Comparison of ENCODE assay signal across 8 cellular contexts in genomic region chr16:9134739-9135138, GRCh38. TPM values are rescaled to one million over a fixed set of nuclear protein-coding genes. Genes with fewer than 3 reads are reported as not detected.
DNase-seq lines count a peak whose midpoint lies in the region; ATAC-seq, FAIRE-seq and TF ChIP-seq lines count a peak whose summit lies in the region.

No MANE protein-coding gene starts in this region.

- H3K4me3 ChIP-seq in AG04449 (ENCODE audit: low read depth, low read length), result no peak overlapping the region
- H3K4me3 ChIP-seq in fibroblast of mammary gland (ENCODE audit: control insufficient read depth, low read depth, low read length), result no peak overlapping the region

- POLR2A ChIA-PET in AG04449 (lab: Yijun Ruan, JAX), result interaction anchor here (0.6 kb wide), 1 partner anchor 35 kb away, joined by 3 read pairs; no protein-coding TSS in a partner anchor

- no peak overlapping the region for H3K4me3 Mint-ChIP-seq in osteocyte (ENCODE audit: unreplicated experiment)

- in situ Hi-C loops in GM13977 (cut with MboI; ENCODE audit: low pct_unique_long_range_greater_than_20kb, low sequenced_read_pairs, unreplicated experiment), result loop anchor here (25.0 kb wide), 2 partner anchors 472 to 572 kb away; partner anchors contain the start of gene ABAT

- no peaks in the 10 kb centered on the region for H3K36me3 Mint-ChIP-seq in osteocyte (ENCODE audit: unreplicated experiment)

- FAIRE-seq in urothelium cell line (lab: Jason Lieb, UNC), result no peak

- DNase-seq in AG04449 (ENCODE audit: low read depth, low spot score), result no peak
- peak; percentile 59 for DNase-seq in GM13977 (ENCODE audit: low spot score)
- peak; percentile 48 for DNase-seq in NOMO-1 treated with DMSO at 0.1 percent for 48 hours (lab: John Stamatoyannopoulos, UW; ENCODE audit: unreplicated experiment)
- peak; percentile 55 for DNase-seq in activated T-cell treated with anti-CD3 and anti-CD28 coated beads for 4 hours
- DNase-seq in fibroblast of mammary gland (ENCODE audit: low read depth), result peak; percentile 51
- no peak for DNase-seq in osteocyte (ENCODE audit: extremely low spot score, unreplicated experiment)
- DNase-seq in urothelium cell line (ENCODE audit: low spot score), result peak; percentile 58

- TF ChIP-seq CTCF in AG04449 (IDR thresholded peaks at IDR 0.05; ENCODE audit: insufficient read depth, low read length, missing control alignments) (peak; percentile 74), GM13977 (IDR thresholded peaks at IDR 0.05; ENCODE audit: extremely low read depth, insufficient read depth, missing control alignments) (peak; percentile 78), fibroblast of mammary gland (conservative IDR thresholded peaks at IDR 0.05; ENCODE audit: control insufficient read depth, insufficient read depth, low read depth, low read length) (peak; percentile 52), osteocyte (IDR thresholded peaks at IDR 0.05) (peak; percentile 72)

- no peak overlapping the region for H3K27ac Mint-ChIP-seq in osteocyte (ENCODE audit: unreplicated experiment)

- peaks cover 6% of the 10 kb centered on the region for H3K27me3 Mint-ChIP-seq in osteocyte (ENCODE audit: unreplicated experiment)

- ATAC-seq in HG03378 (IDR thresholded peaks at IDR 0.05; ENCODE audit: unreplicated experiment), result peak; percentile 34

- no peaks in the 10 kb centered on the region for H3K9me3 Mint-ChIP-seq in osteocyte (ENCODE audit: unreplicated experiment)

- peaks cover 11% of the 10 kb centered on the region for H3K4me1 Mint-ChIP-seq in osteocyte (ENCODE audit: unreplicated experiment)

- CTCF ChIA-PET in AG04449 (lab: Yijun Ruan, JAX), result interaction anchor here (0.6 to 1.9 kb wide), 18 partner anchors 10 to 282 kb away, joined by 3 to 6 read pairs (median 3); no protein-coding TSS in a partner anchor

RNA-seq across cellular contexts. Expression of gene HAPSTR1, which starts 43.3 kb away (rescaled TPM):
- total RNA-seq in osteocyte, result 73.4 and 80.2 TPM in 2 replicates

Comparison
In these comparisons a context has a peak if more than half of its experiments do, and no peak if none do; other contexts are left out.
1. DNase-seq: peak in GM13977 (single experiment), NOMO-1 treated with DMSO at 0.1 percent for 48 hours (single experiment), activated T-cell treated with anti-CD3 and anti-CD28 coated beads for 4 hours (single experiment), fibroblast of mammary gland (single experiment) and urothelium cell line (single experiment); none in AG04449 (single experiment) and osteocyte (single experiment).
2. Peak in every context shown above with its lines, with median percentiles within 50 percentile points of each other: CTCF ChIP-seq.